In the genomic region with DNA sequence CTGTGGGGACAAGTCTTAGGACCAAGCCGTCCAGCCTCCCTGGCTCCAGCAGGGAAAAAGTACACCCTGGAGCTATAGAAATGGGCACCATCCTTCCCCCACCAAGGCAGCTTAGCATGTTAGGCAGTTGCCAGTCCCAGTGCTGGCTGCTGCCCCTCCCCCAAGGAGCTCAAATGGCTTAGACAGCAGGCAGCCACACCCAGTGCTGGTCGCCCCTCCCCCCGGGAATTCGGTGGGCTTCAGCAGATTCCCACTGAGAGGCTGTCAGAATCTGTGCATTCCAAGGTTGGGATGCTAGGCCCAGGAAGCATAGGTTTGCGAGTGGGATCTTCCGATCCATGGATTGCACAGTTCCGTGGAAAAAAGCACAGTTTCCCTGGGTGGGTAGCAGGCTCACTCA, we compare ENCODE assay signal across 1 cellular context.
A peak's percentile ranks its signal among the peaks of the same experiment; 100 is the strongest.
TF ChIP-seq lines count a peak whose summit lies in the region.

No MANE protein-coding gene starts in this region.

TF ChIP-seq in H1, 55 proteins besides CTCF, POLR2A, EP300 and RAD21 (continued from another document):
- TF ChIP-seq, protein P1, sequence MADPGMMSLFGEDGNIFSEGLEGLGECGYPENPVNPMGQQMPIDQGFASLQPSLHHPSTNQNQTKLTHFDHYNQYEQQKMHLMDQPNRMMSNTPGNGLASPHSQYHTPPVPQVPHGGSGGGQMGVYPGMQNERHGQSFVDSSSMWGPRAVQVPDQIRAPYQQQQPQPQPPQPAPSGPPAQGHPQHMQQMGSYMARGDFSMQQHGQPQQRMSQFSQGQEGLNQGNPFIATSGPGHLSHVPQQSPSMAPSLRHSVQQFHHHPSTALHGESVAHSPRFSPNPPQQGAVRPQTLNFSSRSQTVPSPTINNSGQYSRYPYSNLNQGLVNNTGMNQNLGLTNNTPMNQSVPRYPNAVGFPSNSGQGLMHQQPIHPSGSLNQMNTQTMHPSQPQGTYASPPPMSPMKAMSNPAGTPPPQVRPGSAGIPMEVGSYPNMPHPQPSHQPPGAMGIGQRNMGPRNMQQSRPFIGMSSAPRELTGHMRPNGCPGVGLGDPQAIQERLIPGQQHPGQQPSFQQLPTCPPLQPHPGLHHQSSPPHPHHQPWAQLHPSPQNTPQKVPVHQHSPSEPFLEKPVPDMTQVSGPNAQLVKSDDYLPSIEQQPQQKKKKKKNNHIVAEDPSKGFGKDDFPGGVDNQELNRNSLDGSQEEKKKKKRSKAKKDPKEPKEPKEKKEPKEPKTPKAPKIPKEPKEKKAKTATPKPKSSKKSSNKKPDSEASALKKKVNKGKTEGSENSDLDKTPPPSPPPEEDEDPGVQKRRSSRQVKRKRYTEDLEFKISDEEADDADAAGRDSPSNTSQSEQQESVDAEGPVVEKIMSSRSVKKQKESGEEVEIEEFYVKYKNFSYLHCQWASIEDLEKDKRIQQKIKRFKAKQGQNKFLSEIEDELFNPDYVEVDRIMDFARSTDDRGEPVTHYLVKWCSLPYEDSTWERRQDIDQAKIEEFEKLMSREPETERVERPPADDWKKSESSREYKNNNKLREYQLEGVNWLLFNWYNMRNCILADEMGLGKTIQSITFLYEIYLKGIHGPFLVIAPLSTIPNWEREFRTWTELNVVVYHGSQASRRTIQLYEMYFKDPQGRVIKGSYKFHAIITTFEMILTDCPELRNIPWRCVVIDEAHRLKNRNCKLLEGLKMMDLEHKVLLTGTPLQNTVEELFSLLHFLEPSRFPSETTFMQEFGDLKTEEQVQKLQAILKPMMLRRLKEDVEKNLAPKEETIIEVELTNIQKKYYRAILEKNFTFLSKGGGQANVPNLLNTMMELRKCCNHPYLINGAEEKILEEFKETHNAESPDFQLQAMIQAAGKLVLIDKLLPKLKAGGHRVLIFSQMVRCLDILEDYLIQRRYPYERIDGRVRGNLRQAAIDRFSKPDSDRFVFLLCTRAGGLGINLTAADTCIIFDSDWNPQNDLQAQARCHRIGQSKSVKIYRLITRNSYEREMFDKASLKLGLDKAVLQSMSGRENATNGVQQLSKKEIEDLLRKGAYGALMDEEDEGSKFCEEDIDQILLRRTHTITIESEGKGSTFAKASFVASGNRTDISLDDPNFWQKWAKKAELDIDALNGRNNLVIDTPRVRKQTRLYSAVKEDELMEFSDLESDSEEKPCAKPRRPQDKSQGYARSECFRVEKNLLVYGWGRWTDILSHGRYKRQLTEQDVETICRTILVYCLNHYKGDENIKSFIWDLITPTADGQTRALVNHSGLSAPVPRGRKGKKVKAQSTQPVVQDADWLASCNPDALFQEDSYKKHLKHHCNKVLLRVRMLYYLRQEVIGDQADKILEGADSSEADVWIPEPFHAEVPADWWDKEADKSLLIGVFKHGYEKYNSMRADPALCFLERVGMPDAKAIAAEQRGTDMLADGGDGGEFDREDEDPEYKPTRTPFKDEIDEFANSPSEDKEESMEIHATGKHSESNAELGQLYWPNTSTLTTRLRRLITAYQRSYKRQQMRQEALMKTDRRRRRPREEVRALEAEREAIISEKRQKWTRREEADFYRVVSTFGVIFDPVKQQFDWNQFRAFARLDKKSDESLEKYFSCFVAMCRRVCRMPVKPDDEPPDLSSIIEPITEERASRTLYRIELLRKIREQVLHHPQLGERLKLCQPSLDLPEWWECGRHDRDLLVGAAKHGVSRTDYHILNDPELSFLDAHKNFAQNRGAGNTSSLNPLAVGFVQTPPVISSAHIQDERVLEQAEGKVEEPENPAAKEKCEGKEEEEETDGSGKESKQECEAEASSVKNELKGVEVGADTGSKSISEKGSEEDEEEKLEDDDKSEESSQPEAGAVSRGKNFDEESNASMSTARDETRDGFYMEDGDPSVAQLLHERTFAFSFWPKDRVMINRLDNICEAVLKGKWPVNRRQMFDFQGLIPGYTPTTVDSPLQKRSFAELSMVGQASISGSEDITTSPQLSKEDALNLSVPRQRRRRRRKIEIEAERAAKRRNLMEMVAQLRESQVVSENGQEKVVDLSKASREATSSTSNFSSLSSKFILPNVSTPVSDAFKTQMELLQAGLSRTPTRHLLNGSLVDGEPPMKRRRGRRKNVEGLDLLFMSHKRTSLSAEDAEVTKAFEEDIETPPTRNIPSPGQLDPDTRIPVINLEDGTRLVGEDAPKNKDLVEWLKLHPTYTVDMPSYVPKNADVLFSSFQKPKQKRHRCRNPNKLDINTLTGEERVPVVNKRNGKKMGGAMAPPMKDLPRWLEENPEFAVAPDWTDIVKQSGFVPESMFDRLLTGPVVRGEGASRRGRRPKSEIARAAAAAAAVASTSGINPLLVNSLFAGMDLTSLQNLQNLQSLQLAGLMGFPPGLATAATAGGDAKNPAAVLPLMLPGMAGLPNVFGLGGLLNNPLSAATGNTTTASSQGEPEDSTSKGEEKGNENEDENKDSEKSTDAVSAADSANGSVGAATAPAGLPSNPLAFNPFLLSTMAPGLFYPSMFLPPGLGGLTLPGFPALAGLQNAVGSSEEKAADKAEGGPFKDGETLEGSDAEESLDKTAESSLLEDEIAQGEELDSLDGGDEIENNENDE (IDR thresholded peaks at IDR 0.05; ENCODE audit: insufficient replicate concordance, low read length), result no peak
- TF ChIP-seq POU5F1 (IDR thresholded peaks at IDR 0.05; ENCODE audit: low read depth, low read length) (no peak), SIN3A (conservative IDR thresholded peaks at IDR 0.05 in 1 of 2, IDR thresholded peaks at IDR 0.05 in 1 of 2; ENCODE audit: low read depth in 1 of 2, low read length in 2 of 2) (no peak), TBP (IDR thresholded peaks at IDR 0.05; ENCODE audit: low read depth, low read length) (no peak), ASH2L (IDR thresholded peaks at IDR 0.05; ENCODE audit: low read length) (peak; percentile 76)
- TF ChIP-seq, protein P2, sequence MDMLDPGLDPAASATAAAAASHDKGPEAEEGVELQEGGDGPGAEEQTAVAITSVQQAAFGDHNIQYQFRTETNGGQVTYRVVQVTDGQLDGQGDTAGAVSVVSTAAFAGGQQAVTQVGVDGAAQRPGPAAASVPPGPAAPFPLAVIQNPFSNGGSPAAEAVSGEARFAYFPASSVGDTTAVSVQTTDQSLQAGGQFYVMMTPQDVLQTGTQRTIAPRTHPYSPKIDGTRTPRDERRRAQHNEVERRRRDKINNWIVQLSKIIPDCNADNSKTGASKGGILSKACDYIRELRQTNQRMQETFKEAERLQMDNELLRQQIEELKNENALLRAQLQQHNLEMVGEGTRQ (IDR thresholded peaks at IDR 0.05; ENCODE audit: low read length), result no peak
- TF ChIP-seq, protein P3, sequence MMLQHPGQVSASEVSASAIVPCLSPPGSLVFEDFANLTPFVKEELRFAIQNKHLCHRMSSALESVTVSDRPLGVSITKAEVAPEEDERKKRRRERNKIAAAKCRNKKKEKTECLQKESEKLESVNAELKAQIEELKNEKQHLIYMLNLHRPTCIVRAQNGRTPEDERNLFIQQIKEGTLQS (IDR thresholded peaks at IDR 0.05; ENCODE audit: insufficient read depth, low read depth, low read length), result no peak
